ENCODE assay signal across 5 cellular contexts in the genomic region with DNA sequence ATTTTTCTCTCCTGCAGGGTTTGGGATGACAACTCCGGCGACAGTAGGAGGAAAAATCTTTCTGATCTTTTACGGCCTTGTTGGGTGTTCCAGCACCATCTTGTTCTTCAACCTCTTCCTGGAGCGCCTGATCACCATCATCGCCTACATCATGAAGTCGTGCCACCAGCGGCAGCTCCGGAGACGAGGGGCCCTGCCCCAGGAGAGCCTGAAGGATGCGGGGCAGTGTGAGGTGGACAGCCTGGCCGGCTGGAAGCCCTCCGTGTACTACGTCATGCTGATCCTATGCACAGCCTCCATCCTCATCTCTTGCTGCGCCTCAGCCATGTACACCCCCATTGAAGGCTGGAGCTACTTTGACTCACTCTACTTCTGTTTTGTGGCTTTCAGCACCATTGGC.
"Had no signal": no experiment of that assay in that cellular context is flagged by ENCODE, and none has a peak within 500 bp of the region (broad histone marks: within the 10 kb centered on the region; RNA-seq: fewer than 3 reads in every experiment).

No MANE protein-coding gene starts in this region.

- H3K4me3 ChIP-seq: K562 had no signal

- H3K27ac ChIP-seq: HL-60 had no signal

- DNase-seq: IMR-90, KBM-7, KG1 had no signal
